1 cellular context compared by ENCODE assay signal in the genomic region with DNA sequence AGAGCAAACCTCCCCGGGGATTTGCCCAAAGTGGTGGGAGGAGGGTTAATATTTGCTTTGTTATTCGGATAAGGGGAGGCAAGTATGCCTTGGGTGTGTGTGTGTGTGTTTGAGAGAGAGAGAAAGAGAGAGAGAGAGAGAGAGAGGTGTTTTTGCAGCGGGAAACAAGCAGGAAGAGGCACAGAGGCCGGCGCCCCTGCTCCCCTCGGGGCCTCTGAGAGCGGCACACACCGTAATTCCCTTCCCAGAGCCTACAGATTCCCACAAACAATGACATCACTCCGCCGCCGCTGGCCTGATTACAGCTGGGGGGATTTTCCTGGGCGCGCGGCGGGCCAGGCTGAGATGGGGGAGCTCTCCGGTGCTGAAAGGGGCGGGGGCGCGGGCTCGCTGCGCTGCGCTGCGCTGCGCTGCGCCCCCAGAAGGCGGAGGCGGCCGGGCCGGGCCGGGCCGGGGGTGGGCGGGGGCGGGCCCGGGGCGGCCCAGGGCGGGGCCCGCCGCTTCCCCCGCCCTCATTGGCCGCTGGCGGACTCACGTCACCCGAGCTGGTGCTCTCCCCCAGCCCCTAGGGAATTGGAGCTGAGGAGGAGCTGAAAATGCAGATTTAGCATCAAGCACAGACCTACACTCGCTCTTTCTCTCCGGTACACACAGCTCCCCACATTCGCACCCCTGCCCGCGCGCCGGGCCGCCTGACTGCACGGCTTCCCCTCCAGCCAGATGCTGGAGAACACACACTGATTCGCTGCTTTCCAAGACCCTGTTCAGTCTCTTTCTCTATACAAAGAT.
TF ChIP-seq lines count a peak whose summit lies in the region.

A gene with protein sequence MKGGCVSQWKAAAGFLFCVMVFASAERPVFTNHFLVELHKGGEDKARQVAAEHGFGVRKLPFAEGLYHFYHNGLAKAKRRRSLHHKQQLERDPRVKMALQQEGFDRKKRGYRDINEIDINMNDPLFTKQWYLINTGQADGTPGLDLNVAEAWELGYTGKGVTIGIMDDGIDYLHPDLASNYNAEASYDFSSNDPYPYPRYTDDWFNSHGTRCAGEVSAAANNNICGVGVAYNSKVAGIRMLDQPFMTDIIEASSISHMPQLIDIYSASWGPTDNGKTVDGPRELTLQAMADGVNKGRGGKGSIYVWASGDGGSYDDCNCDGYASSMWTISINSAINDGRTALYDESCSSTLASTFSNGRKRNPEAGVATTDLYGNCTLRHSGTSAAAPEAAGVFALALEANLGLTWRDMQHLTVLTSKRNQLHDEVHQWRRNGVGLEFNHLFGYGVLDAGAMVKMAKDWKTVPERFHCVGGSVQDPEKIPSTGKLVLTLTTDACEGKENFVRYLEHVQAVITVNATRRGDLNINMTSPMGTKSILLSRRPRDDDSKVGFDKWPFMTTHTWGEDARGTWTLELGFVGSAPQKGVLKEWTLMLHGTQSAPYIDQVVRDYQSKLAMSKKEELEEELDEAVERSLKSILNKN (plus strand): TSS at position 631 of the 789 bp plus-strand sequence. CDS start 266 bp downstream, outside the sequence.

TF ChIP-seq in K562, 482 proteins besides CTCF, POLR2A, EP300 and RAD21 (continued from another document):
- TF ChIP-seq, protein P1, sequence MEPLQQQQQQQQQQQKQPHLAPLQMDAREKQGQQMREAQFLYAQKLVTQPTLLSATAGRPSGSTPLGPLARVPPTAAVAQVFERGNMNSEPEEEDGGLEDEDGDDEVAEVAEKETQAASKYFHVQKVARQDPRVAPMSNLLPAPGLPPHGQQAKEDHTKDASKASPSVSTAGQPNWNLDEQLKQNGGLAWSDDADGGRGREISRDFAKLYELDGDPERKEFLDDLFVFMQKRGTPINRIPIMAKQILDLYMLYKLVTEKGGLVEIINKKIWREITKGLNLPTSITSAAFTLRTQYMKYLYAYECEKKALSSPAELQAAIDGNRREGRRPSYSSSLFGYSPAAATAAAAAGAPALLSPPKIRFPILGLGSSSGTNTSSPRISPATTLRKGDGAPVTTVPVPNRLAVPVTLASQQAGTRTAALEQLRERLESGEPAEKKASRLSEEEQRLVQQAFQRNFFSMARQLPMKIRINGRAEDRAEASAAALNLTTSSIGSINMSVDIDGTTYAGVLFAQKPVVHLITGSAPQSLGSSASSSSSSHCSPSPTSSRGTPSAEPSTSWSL (CRISPR knock-in tag; IDR thresholded peaks at IDR 0.05; ENCODE audit: borderline replicate concordance), result no peak
- TF ChIP-seq KAT7 (CRISPR knock-in tag; IDR thresholded peaks at IDR 0.05; ENCODE audit: borderline replicate concordance), result no peak
- no peak for TF ChIP-seq ZNF217 (CRISPR knock-in tag; IDR thresholded peaks at IDR 0.05)
- TF ChIP-seq CBFA2T2 (conservative IDR thresholded peaks at IDR 0.05), result no peak
TF ChIP-seq in K562: peak in this region for 0.
